ENCODE assay signal across 19 cellular contexts in the genomic region with DNA sequence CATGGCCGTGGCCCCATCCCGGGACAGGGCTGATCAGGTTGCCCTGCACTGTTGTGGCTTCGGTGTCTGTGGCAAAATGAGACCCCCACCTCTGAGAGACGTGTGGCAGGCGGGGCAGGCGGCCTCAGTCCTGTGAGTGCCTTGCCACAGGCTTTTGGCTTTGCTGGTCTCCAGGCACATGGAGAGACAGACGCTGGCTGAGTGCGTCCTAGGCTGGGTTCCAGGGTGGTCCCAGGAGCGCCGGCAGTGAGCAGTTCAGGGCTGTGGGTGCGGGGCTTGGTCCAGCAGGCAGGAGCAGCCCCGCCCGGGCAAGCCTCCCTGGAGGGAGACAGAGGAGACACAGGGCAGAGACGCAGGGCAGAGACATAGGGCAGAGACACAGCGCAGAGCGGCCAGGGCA. TPM values are rescaled to one million over a fixed set of nuclear protein-coding genes. Genes with fewer than 3 reads are reported as not detected.
A peak's percentile ranks its signal among the peaks of the same experiment; 100 is the strongest.
DNase-seq lines count a peak whose midpoint lies in the region; TF ChIP-seq lines count a peak whose summit lies in the region.
"Had no signal": no experiment of that assay in that cellular context is flagged by ENCODE, and none has a peak within 500 bp of the region (broad histone marks: within the 10 kb centered on the region; RNA-seq: fewer than 3 reads in every experiment).

No MANE protein-coding gene starts in this region.

- H3K4me1 Mint-ChIP-seq in brain, result peaks cover 21% of the 10 kb centered on the region
- peaks cover 15% of the 10 kb centered on the region for H3K4me1 Mint-ChIP-seq in neural progenitor cell
- H3K4me1 Mint-ChIP-seq: B cell had no signal

- peak overlapping the region; percentile 32 for H3K9ac ChIP-seq in NT2/D1 (ENCODE audit: insufficient read length, low read depth)
- H3K9ac ChIP-seq in neural progenitor cell, result no peak overlapping the region
- H3K9ac ChIP-seq: BLaER1 had no signal

- H2AFZ ChIP-seq in neural progenitor cell (replicated peaks), result no peak overlapping the region

- H3K27me3 Mint-ChIP-seq in brain (peaks cover 5% of the 10 kb centered on the region), neural progenitor cell (ENCODE audit: insufficient read depth, low read depth) (peaks cover 15% of the 10 kb centered on the region)
- H3K27me3 Mint-ChIP-seq: CD4-positive, CD25-positive, alpha-beta regulatory T cell had no signal

- no peaks in the 10 kb centered on the region for H3K9me3 Mint-ChIP-seq in brain
- no peaks in the 10 kb centered on the region for H3K9me3 Mint-ChIP-seq in neural progenitor cell
- H3K9me3 Mint-ChIP-seq: CD8-positive, alpha-beta T cell; H9 had no signal

- H3K36me3 ChIP-seq in NT2/D1 (ENCODE audit: insufficient read depth, insufficient read length, low read length) (no peaks in the 10 kb centered on the region), neural progenitor cell (no peaks in the 10 kb centered on the region)
- H3K36me3 ChIP-seq: BLaER1 had no signal

- H3K4me3 ChIP-seq in NT2/D1 (ENCODE audit: insufficient read length, low read depth), result no peak overlapping the region
- no peak overlapping the region for H3K4me3 ChIP-seq in neural progenitor cell
- H3K4me3 ChIP-seq: BLaER1, GM12878 had no signal

- H3K9me3 ChIP-seq in NT2/D1 (ENCODE audit: insufficient read depth, low read length) (no peaks in the 10 kb centered on the region), neural progenitor cell (ENCODE audit: low read depth) (no peaks in the 10 kb centered on the region)
- H3K9me3 ChIP-seq: BLaER1, Caco-2 had no signal

- H3K27ac ChIP-seq in neural progenitor cell, result no peak overlapping the region
- H3K27ac ChIP-seq: BLaER1, C4-2B had no signal

- H3K4me1 ChIP-seq in NT2/D1 (ENCODE audit: insufficient read depth, insufficient read length) (peaks cover 27% of the 10 kb centered on the region), neural progenitor cell (no peaks in the 10 kb centered on the region)
- H3K4me1 ChIP-seq: BLaER1, Caco-2 had no signal

- H3K27me3 ChIP-seq in NT2/D1 (ENCODE audit: insufficient read depth, insufficient read length) (peaks cover 9% of the 10 kb centered on the region), neural progenitor cell (no peaks in the 10 kb centered on the region)

- H3F3A ChIP-seq in neural progenitor cell (ENCODE audit: low read depth), result no peaks in the 10 kb centered on the region

- H3K36me3 Mint-ChIP-seq in brain, result no peaks in the 10 kb centered on the region
- peaks cover 2% of the 10 kb centered on the region for H3K36me3 Mint-ChIP-seq in neural progenitor cell
- H3K36me3 Mint-ChIP-seq: CD4-positive, CD25-positive, alpha-beta regulatory T cell; CD8-positive, alpha-beta T cell had no signal

- H4K20me1 ChIP-seq in neural progenitor cell (ENCODE audit: low read depth), result no peaks in the 10 kb centered on the region

- no peak overlapping the region for H3K4me2 ChIP-seq in neural progenitor cell
- H3K4me2 ChIP-seq: BLaER1 had no signal

- peak overlapping the region in 3 of 5 experiments; percentile 15 to 78 (median 41) for H3K27ac Mint-ChIP-seq in brain
- peak overlapping the region; percentile 42 for H3K27ac Mint-ChIP-seq in neural progenitor cell
- H3K27ac Mint-ChIP-seq: B cell; CD4-positive, CD25-positive, alpha-beta regulatory T cell; CD8-positive, alpha-beta T cell; H9 had no signal

- H3K4me3 Mint-ChIP-seq in brain (no peak overlapping the region), neural progenitor cell (no peak overlapping the region)
- H3K4me3 Mint-ChIP-seq: B cell; CD4-positive, CD25-positive, alpha-beta regulatory T cell; CD8-positive, alpha-beta T cell; H9 had no signal

- no peak for DNase-seq in NT2/D1 (ENCODE audit: low read depth, low spot score)
- DNase-seq in neural progenitor cell (ENCODE audit: low spot score), result no peak
- no peak for DNase-seq in cerebellar cortex (ENCODE audit: low spot score)
- DNase-seq in MV-4-11 (lab: John Stamatoyannopoulos, UW), result no peak
- no peak for DNase-seq in A172 (ENCODE audit: low spot score)
- DNase-seq: Caco-2; CD4-positive, CD25-positive, alpha-beta regulatory T cell; CD8-positive, alpha-beta T cell; DMS79; EL; GDM1; GOT3; H9 had no signal

- no peaks in the 10 kb centered on the region for H3K79me2 ChIP-seq in neural progenitor cell (ENCODE audit: low read depth)

- TF ChIP-seq CTCF in brain (conservative IDR thresholded peaks at IDR 0.05) (no peak), neural progenitor cell (IDR thresholded peaks at IDR 0.05) (no peak)

RNA-seq across cellular contexts. Expression of a gene that starts 29.2 kb away (rescaled TPM):
- polyA plus RNA-seq in brain (ENCODE audit: insufficient read depth, low read depth, low replicate concordance), result 44.8 TPM
- total RNA-seq in neural progenitor cell (ENCODE audit: low replicate concordance), result 0.75 and 3.0 TPM in 2 replicates
- total RNA-seq in A172 (2014; rRNA removed; shearing (Covaris generic)), result 0.07 and 0.14 TPM in 2 replicates
- total RNA-seq: GM12878 had no signal
- polyA plus RNA-seq: AG04450, GM12878 had no signal

RNA-seq across cellular contexts. Expression of a gene that starts 40.0 kb away (rescaled TPM):
- 21.5 TPM for polyA plus RNA-seq in brain (ENCODE audit: insufficient read depth, low read depth, low replicate concordance)
- total RNA-seq in neural progenitor cell (ENCODE audit: low replicate concordance), result 3.4 and 26.8 TPM in 2 replicates
- total RNA-seq in A172 (2014; rRNA removed; shearing (Covaris generic)), result 14.1 and 25.1 TPM in 2 replicates
